Comparison of ENCODE assay signal across 9 cellular contexts in the genomic region with DNA sequence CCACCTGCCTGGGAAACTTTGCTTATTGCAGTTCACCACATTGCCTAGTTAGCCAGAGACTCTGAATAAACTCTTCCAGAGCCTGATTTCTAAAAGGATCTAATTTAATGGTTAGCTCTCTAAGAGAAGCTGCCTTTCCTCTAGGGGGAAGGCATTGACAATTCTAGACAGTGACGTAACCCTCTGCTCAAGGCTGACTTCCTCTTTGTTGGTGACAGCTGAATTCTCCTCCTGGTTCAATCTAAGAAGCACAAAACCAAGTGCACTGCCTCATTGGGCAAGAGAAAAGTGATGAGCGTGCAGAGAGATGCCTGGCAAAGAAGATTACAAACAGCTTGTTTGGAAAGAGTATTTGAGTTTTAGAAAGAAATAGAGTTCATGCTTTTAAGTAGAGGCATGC.
A peak's percentile ranks its signal among the peaks of the same experiment; 100 is the strongest.
DNase-seq lines count a peak whose midpoint lies in the region; ATAC-seq and TF ChIP-seq lines count a peak whose summit lies in the region.
"Had no signal": no experiment of that assay in that cellular context is flagged by ENCODE, and none has a peak within 500 bp of the region (broad histone marks: within the 10 kb centered on the region; RNA-seq: fewer than 3 reads in every experiment).

No MANE protein-coding gene starts in this region.

- no peaks in the 10 kb centered on the region for H3K4me1 Mint-ChIP-seq in osteocyte (ENCODE audit: unreplicated experiment)

- no peaks in the 10 kb centered on the region for H3K9me3 ChIP-seq in right cardiac atrium (ENCODE audit: control insufficient read depth, low read length)
- H3K9me3 ChIP-seq: SJSA1 had no signal

- intact Hi-C loops in right cardiac atrium (cut with DNase I) = no loop called here

- H3K4me3 Mint-ChIP-seq in osteocyte (ENCODE audit: unreplicated experiment) = no peak overlapping the region

- WGBS in right cardiac atrium = 44% methylated on average over 2 of the region's 2 CpGs

- H3K36me3 Mint-ChIP-seq in osteocyte (ENCODE audit: unreplicated experiment) = no peaks in the 10 kb centered on the region

- no peaks in the 10 kb centered on the region for H3K27me3 ChIP-seq in right cardiac atrium (ENCODE audit: control insufficient read depth, insufficient read depth)

- H3K27ac Mint-ChIP-seq in osteocyte (ENCODE audit: unreplicated experiment) = no peak overlapping the region

- ATAC-seq in GM18870 (IDR thresholded peaks at IDR 0.05; ENCODE audit: unreplicated experiment) (peak; percentile 83), HG02759 (IDR thresholded peaks at IDR 0.05; ENCODE audit: unreplicated experiment) (peak; percentile 91), right cardiac atrium (peak; percentile 48 to 52)

- no peak overlapping the region for H3K4me3 ChIP-seq in right cardiac atrium (ENCODE audit: low read length)
- H3K4me3 ChIP-seq: SJSA1 had no signal

- peak; percentile 12 for DNase-seq in NCI-H69 (lab: John Stamatoyannopoulos, UW)
- no peak for DNase-seq in right cardiac atrium
- no peak for DNase-seq in NCI-H524 (lab: John Stamatoyannopoulos, UW)
- no peak for DNase-seq in foreskin melanocyte
- DNase-seq in osteocyte (ENCODE audit: extremely low spot score, unreplicated experiment) = no peak
- DNase-seq in SW480 (ENCODE audit: low spot score) = no peak

- H3K27me3 Mint-ChIP-seq in osteocyte (ENCODE audit: unreplicated experiment) = peaks cover 24% of the 10 kb centered on the region

- TF ChIP-seq CTCF in osteocyte (IDR thresholded peaks at IDR 0.05) = no peak

- no peak overlapping the region for H3K27ac ChIP-seq in right cardiac atrium (ENCODE audit: low read length)
- H3K27ac ChIP-seq: SJSA1 had no signal

- no peaks in the 10 kb centered on the region for H3K4me1 ChIP-seq in right cardiac atrium (ENCODE audit: control insufficient read depth, insufficient read depth, low read length)
- H3K4me1 ChIP-seq: SJSA1 had no signal

- H3K9me3 Mint-ChIP-seq in osteocyte (ENCODE audit: unreplicated experiment) = no peaks in the 10 kb centered on the region
